1 cellular context compared by ENCODE assay signal in the genomic region with DNA sequence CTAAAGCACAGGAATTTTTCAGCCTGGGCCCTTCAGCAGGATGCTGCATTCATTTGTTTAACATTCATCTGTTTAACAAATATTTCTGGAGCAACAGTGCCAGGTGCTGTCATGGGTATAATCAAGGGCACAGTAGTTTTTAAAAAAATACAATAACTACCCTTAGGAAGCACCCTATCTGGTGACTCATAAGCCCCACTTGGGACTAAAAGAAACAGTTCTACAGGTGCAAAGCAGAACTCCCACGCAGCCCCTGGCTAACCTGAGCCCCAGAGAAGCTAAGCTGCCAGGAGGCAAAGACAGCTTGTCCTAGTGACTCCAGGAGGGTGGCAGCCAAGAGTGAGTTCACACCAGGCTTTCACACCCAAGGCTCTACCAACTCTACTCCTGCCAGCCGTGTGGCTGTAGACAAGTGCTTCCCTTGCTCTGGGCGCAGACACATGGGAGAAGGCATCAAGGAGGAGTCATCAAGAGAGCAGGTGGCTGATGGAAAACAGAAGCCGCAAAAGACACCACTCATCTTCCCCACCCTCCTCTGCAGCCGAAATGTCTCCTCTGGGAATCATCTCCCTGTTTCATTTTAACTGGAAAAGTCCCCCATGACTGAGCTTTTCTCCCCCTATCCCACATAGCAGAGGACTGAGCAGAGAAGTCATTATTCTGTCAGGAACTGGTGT.
TF ChIP-seq lines count a peak whose summit lies in the region.

No MANE protein-coding gene starts in this region.

TF ChIP-seq in SK-N-SH, 30 proteins besides CTCF, POLR2A, EP300 and RAD21 (continued from another document):
- no peak for TF ChIP-seq FOXJ3 (CRISPR knock-in tag; IDR thresholded peaks at IDR 0.05)
- 0 out of 2 replicates have a peak, but pooled peaks have one; percentile 16 for TF ChIP-seq NFIC (IDR thresholded peaks at IDR 0.05; ENCODE audit: borderline replicate concordance)
- no peak for TF ChIP-seq RFX5 (IDR thresholded peaks at IDR 0.05; ENCODE audit: low read length)
- TF ChIP-seq SIN3A (IDR thresholded peaks at IDR 0.05; ENCODE audit: borderline replicate concordance, low read depth, low read length), result no peak
- peak; percentile 39; the same call in 1 of the 2 replicates for TF ChIP-seq POLR2AphosphoS5 (IDR thresholded peaks at IDR 0.05; ENCODE audit: low read depth, low read length)
- 0 out of 2 replicates have a peak, but pooled peaks have one; percentile 6 for TF ChIP-seq RXRA (IDR thresholded peaks at IDR 0.05; ENCODE audit: borderline replicate concordance, low read depth)
- TF ChIP-seq, protein P1, sequence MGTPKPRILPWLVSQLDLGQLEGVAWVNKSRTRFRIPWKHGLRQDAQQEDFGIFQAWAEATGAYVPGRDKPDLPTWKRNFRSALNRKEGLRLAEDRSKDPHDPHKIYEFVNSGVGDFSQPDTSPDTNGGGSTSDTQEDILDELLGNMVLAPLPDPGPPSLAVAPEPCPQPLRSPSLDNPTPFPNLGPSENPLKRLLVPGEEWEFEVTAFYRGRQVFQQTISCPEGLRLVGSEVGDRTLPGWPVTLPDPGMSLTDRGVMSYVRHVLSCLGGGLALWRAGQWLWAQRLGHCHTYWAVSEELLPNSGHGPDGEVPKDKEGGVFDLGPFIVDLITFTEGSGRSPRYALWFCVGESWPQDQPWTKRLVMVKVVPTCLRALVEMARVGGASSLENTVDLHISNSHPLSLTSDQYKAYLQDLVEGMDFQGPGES (IDR thresholded peaks at IDR 0.05; ENCODE audit: low read depth, low read length), result no peak
- no peak for TF ChIP-seq GABPA (IDR thresholded peaks at IDR 0.05; ENCODE audit: low read depth)
- TF ChIP-seq SMC3 (IDR thresholded peaks at IDR 0.05; ENCODE audit: low read depth, low read length), result no peak
- TF ChIP-seq, protein P2, sequence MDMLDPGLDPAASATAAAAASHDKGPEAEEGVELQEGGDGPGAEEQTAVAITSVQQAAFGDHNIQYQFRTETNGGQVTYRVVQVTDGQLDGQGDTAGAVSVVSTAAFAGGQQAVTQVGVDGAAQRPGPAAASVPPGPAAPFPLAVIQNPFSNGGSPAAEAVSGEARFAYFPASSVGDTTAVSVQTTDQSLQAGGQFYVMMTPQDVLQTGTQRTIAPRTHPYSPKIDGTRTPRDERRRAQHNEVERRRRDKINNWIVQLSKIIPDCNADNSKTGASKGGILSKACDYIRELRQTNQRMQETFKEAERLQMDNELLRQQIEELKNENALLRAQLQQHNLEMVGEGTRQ (IDR thresholded peaks at IDR 0.05; ENCODE audit: borderline replicate concordance, low read depth, low read length), result no peak
- no peak for TF ChIP-seq EZH2phosphoT487 (IDR thresholded peaks at IDR 0.05; ENCODE audit: borderline replicate concordance, low read depth)
- TF ChIP-seq GATA2 (CRISPR knock-in tag; IDR thresholded peaks at IDR 0.05), result no peak
- TF ChIP-seq, protein P3, sequence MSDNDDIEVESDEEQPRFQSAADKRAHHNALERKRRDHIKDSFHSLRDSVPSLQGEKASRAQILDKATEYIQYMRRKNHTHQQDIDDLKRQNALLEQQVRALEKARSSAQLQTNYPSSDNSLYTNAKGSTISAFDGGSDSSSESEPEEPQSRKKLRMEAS (IDR thresholded peaks at IDR 0.05; ENCODE audit: low read depth), result peak; percentile 68; the same call in 1 of the 2 replicates
